1 cellular context compared by ENCODE assay signal in the genomic region with DNA sequence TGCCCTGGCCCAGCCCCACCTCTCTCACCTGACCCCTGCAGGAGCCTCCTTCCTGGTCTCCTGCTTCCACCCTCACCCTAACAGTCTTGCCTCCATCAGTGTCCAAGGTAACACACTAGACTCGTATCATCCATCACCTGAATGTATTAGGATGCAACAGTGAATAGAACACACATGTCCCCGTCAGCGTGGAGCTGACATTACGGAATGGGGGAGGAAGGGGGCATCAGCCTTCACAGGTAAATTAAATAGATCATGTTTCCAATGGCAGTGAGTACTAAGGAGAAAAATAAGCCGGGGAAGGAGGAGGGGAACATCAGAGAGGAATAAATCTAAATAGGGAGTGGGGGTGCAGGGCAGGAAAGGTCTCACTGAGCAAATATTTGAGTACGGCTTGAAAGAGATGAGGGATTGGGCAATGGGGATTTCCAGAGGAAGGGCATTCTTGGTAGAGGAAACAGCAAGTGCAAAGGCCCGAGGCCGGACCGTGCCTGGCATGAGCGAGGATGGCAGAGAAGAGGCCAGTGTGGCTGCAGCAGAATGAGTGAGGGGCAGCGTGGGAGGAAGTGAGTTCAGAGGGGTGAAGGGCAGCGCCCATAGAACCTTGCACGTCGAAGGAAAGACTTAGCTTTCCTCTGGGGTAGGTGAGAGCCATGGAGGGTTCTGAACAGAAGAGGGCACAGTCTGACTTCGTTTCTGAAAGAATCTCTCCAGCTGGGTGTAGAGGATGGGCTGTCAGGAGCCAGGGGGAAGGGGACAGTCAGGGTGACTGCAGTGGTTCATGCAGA.
A peak's percentile ranks its signal among the peaks of the same experiment; 100 is the strongest.
TF ChIP-seq lines count a peak whose summit lies in the region.

No MANE protein-coding gene starts in this region.

TF ChIP-seq in HepG2, 621 proteins besides CTCF, POLR2A, EP300 and RAD21 (continued from another document and continues in another):
- TF ChIP-seq, protein P1, sequence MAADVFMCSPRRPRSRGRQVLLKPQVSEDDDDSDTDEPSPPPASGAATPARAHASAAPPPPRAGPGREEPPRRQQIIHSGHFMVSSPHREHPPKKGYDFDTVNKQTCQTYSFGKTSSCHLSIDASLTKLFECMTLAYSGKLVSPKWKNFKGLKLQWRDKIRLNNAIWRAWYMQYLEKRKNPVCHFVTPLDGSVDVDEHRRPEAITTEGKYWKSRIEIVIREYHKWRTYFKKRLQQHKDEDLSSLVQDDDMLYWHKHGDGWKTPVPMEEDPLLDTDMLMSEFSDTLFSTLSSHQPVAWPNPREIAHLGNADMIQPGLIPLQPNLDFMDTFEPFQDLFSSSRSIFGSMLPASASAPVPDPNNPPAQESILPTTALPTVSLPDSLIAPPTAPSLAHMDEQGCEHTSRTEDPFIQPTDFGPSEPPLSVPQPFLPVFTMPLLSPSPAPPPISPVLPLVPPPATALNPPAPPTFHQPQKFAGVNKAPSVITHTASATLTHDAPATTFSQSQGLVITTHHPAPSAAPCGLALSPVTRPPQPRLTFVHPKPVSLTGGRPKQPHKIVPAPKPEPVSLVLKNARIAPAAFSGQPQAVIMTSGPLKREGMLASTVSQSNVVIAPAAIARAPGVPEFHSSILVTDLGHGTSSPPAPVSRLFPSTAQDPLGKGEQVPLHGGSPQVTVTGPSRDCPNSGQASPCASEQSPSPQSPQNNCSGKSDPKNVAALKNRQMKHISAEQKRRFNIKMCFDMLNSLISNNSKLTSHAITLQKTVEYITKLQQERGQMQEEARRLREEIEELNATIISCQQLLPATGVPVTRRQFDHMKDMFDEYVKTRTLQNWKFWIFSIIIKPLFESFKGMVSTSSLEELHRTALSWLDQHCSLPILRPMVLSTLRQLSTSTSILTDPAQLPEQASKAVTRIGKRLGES (CRISPR knock-in tag; IDR thresholded peaks at IDR 0.05; ENCODE audit: borderline replicate concordance): no peak; the same call in 1 of the 2 replicates
- TF ChIP-seq GATA4 (IDR thresholded peaks at IDR 0.05; ENCODE audit: borderline replicate concordance, low read depth): peak; percentile 97
- TF ChIP-seq, protein P2, sequence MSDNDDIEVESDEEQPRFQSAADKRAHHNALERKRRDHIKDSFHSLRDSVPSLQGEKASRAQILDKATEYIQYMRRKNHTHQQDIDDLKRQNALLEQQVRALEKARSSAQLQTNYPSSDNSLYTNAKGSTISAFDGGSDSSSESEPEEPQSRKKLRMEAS (IDR thresholded peaks at IDR 0.05): peak; percentile 84
- TF ChIP-seq KDM5B (CRISPR knock-in tag; IDR thresholded peaks at IDR 0.05; ENCODE audit: borderline replicate concordance): peak; percentile 85
- TF ChIP-seq ZKSCAN5 (CRISPR knock-in tag; IDR thresholded peaks at IDR 0.05): no peak; the same call in 1 of the 2 replicates
- TF ChIP-seq HMG20B (CRISPR knock-in tag; conservative IDR thresholded peaks at IDR 0.05): peak; percentile 99
- peak; percentile 87 for TF ChIP-seq IKZF4 (CRISPR knock-in tag; IDR thresholded peaks at IDR 0.05; ENCODE audit: borderline replicate concordance, low read depth, not compliant biosample characterization)
- TF ChIP-seq, protein P3, sequence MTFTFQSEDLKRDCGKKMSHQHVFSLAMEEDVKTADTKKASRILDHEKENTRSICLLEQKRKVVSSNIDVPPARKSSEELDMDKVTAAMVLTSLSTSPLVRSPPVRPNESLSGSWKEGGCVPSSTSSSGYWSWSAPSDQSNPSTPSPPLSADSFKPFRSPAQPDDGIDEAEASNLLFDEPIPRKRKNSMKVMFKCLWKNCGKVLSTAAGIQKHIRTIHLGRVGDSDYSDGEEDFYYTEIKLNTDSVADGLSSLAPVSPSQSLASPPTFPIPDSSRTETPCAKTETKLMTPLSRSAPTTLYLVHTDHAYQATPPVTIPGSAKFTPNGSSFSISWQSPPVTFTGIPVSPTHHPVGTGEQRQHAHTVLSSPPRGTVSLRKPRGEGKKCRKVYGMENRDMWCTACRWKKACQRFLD (CRISPR knock-in tag; IDR thresholded peaks at IDR 0.05; ENCODE audit: borderline replicate concordance): 0 out of 2 replicates have a peak, but pooled peaks have one; percentile 13
- peak; percentile 95 for TF ChIP-seq ASH2L (IDR thresholded peaks at IDR 0.05; ENCODE audit: insufficient read length, low read depth, low read length)
- peak; percentile 74; the same call in 1 of the 2 replicates for TF ChIP-seq SMAD9 (CRISPR knock-in tag; IDR thresholded peaks at IDR 0.05)
- TF ChIP-seq ZNF235 (CRISPR knock-in tag; IDR thresholded peaks at IDR 0.05; ENCODE audit: borderline replicate concordance): peak; percentile 66; the same call in 1 of the 2 replicates
- TF ChIP-seq ISX (CRISPR knock-in tag; conservative IDR thresholded peaks at IDR 0.05): no peak
- TF ChIP-seq, protein P4, sequence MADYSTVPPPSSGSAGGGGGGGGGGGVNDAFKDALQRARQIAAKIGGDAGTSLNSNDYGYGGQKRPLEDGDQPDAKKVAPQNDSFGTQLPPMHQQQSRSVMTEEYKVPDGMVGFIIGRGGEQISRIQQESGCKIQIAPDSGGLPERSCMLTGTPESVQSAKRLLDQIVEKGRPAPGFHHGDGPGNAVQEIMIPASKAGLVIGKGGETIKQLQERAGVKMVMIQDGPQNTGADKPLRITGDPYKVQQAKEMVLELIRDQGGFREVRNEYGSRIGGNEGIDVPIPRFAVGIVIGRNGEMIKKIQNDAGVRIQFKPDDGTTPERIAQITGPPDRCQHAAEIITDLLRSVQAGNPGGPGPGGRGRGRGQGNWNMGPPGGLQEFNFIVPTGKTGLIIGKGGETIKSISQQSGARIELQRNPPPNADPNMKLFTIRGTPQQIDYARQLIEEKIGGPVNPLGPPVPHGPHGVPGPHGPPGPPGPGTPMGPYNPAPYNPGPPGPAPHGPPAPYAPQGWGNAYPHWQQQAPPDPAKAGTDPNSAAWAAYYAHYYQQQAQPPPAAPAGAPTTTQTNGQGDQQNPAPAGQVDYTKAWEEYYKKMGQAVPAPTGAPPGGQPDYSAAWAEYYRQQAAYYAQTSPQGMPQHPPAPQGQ (CRISPR knock-in tag; IDR thresholded peaks at IDR 0.05; ENCODE audit: borderline replicate concordance): peak; percentile 95; the same call in 1 of the 2 replicates
- no peak; a peak in 1 of 4 replicates for TF ChIP-seq MAFK (conservative IDR thresholded peaks at IDR 0.05 in 1 of 2, IDR thresholded peaks at IDR 0.05 in 1 of 2; ENCODE audit: low read length in 2 of 2)
- peak; percentile 77 for TF ChIP-seq CBFB (CRISPR knock-in tag; IDR thresholded peaks at IDR 0.05)
- no peak for TF ChIP-seq ZSCAN12 (CRISPR knock-in tag; IDR thresholded peaks at IDR 0.05)
- TF ChIP-seq, protein P5, sequence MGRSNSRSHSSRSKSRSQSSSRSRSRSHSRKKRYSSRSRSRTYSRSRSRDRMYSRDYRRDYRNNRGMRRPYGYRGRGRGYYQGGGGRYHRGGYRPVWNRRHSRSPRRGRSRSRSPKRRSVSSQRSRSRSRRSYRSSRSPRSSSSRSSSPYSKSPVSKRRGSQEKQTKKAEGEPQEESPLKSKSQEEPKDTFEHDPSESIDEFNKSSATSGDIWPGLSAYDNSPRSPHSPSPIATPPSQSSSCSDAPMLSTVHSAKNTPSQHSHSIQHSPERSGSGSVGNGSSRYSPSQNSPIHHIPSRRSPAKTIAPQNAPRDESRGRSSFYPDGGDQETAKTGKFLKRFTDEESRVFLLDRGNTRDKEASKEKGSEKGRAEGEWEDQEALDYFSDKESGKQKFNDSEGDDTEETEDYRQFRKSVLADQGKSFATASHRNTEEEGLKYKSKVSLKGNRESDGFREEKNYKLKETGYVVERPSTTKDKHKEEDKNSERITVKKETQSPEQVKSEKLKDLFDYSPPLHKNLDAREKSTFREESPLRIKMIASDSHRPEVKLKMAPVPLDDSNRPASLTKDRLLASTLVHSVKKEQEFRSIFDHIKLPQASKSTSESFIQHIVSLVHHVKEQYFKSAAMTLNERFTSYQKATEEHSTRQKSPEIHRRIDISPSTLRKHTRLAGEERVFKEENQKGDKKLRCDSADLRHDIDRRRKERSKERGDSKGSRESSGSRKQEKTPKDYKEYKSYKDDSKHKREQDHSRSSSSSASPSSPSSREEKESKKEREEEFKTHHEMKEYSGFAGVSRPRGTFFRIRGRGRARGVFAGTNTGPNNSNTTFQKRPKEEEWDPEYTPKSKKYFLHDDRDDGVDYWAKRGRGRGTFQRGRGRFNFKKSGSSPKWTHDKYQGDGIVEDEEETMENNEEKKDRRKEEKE (IDR thresholded peaks at IDR 0.05): no peak
- TF ChIP-seq TCF7L2 (IDR thresholded peaks at IDR 0.05; ENCODE audit: low read depth, low read length): peak; percentile 95
- TF ChIP-seq ZNF598 (CRISPR knock-in tag; IDR thresholded peaks at IDR 0.05; ENCODE audit: borderline replicate concordance): peak; percentile 92
- peak; percentile 85; the same call in 1 of the 2 replicates for TF ChIP-seq DMAP1 (CRISPR knock-in tag; IDR thresholded peaks at IDR 0.05)
- TF ChIP-seq ZNF234 (CRISPR knock-in tag; conservative IDR thresholded peaks at IDR 0.05): no peak
- TF ChIP-seq FOXK1 (CRISPR knock-in tag; IDR thresholded peaks at IDR 0.05; ENCODE audit: borderline replicate concordance, low read depth): peak; percentile 97
- TF ChIP-seq, protein P6, sequence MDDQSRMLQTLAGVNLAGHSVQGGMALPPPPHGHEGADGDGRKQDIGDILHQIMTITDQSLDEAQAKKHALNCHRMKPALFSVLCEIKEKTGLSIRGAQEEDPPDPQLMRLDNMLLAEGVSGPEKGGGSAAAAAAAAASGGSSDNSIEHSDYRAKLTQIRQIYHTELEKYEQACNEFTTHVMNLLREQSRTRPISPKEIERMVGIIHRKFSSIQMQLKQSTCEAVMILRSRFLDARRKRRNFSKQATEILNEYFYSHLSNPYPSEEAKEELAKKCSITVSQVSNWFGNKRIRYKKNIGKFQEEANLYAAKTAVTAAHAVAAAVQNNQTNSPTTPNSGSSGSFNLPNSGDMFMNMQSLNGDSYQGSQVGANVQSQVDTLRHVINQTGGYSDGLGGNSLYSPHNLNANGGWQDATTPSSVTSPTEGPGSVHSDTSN (CRISPR knock-in tag; IDR thresholded peaks at IDR 0.05; ENCODE audit: borderline replicate concordance): no peak
- no peak; the same call in 1 of the 2 replicates for TF ChIP-seq EED (CRISPR knock-in tag; IDR thresholded peaks at IDR 0.05)
- peak; percentile 7; the same call in 1 of the 2 replicates for TF ChIP-seq CREB1 (IDR thresholded peaks at IDR 0.05)
- TF ChIP-seq CREB1 (CRISPR knock-in tag; IDR thresholded peaks at IDR 0.05): peak; percentile 74
- TF ChIP-seq PHF5A (CRISPR knock-in tag; IDR thresholded peaks at IDR 0.05; ENCODE audit: low read depth, unreplicated experiment): no peak
- TF ChIP-seq AGO1 (IDR thresholded peaks at IDR 0.05; ENCODE audit: low read depth, low read length, poor library complexity, severe bottlenecking): no peak
- TF ChIP-seq FOXA3 (CRISPR knock-in tag; IDR thresholded peaks at IDR 0.05): peak; percentile 100
- TF ChIP-seq SSRP1 (CRISPR knock-in tag; IDR thresholded peaks at IDR 0.05): peak; percentile 98
- peak; percentile 94 for TF ChIP-seq SOX5 (CRISPR knock-in tag; IDR thresholded peaks at IDR 0.05; ENCODE audit: borderline replicate concordance)
- TF ChIP-seq TOE1 (CRISPR knock-in tag; IDR thresholded peaks at IDR 0.05): peak; percentile 79; the same call in 1 of the 2 replicates
- TF ChIP-seq FOSL2 (CRISPR knock-in tag; IDR thresholded peaks at IDR 0.05): peak; percentile 89
- TF ChIP-seq AKAP8 (CRISPR knock-in tag; IDR thresholded peaks at IDR 0.05): no peak; the same call in 1 of the 2 replicates
- TF ChIP-seq ZNF350 (CRISPR knock-in tag; IDR thresholded peaks at IDR 0.05; ENCODE audit: borderline replicate concordance, low read depth): peak; percentile 98
- TF ChIP-seq, protein P7, sequence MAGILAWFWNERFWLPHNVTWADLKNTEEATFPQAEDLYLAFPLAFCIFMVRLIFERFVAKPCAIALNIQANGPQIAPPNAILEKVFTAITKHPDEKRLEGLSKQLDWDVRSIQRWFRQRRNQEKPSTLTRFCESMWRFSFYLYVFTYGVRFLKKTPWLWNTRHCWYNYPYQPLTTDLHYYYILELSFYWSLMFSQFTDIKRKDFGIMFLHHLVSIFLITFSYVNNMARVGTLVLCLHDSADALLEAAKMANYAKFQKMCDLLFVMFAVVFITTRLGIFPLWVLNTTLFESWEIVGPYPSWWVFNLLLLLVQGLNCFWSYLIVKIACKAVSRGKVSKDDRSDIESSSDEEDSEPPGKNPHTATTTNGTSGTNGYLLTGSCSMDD (CRISPR knock-in tag; IDR thresholded peaks at IDR 0.05): no peak
- no peak; the same call in 1 of the 2 replicates for TF ChIP-seq ZNF460 (CRISPR knock-in tag; IDR thresholded peaks at IDR 0.05; ENCODE audit: borderline replicate concordance)
- peak; percentile 87 for TF ChIP-seq NR2C2 (CRISPR knock-in tag; IDR thresholded peaks at IDR 0.05; ENCODE audit: borderline replicate concordance)
- TF ChIP-seq, protein P8, sequence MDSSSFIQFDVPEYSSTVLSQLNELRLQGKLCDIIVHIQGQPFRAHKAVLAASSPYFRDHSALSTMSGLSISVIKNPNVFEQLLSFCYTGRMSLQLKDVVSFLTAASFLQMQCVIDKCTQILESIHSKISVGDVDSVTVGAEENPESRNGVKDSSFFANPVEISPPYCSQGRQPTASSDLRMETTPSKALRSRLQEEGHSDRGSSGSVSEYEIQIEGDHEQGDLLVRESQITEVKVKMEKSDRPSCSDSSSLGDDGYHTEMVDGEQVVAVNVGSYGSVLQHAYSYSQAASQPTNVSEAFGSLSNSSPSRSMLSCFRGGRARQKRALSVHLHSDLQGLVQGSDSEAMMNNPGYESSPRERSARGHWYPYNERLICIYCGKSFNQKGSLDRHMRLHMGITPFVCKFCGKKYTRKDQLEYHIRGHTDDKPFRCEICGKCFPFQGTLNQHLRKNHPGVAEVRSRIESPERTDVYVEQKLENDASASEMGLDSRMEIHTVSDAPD (CRISPR knock-in tag; IDR thresholded peaks at IDR 0.05): peak; percentile 89
- TF ChIP-seq HOXD1 (CRISPR knock-in tag; IDR thresholded peaks at IDR 0.05): peak; percentile 96
- TF ChIP-seq ARNT (IDR thresholded peaks at IDR 0.05): no peak
- TF ChIP-seq RXRB (CRISPR knock-in tag; IDR thresholded peaks at IDR 0.05; ENCODE audit: borderline replicate concordance): peak; percentile 99
- no peak; the same call in 1 of the 2 replicates for TF ChIP-seq ZNF761 (CRISPR knock-in tag; conservative IDR thresholded peaks at IDR 0.05)
- TF ChIP-seq GTF3A (CRISPR knock-in tag; conservative IDR thresholded peaks at IDR 0.05): peak; percentile 99
- TF ChIP-seq SP5 (CRISPR knock-in tag; IDR thresholded peaks at IDR 0.05; ENCODE audit: borderline replicate concordance, low read depth): peak; percentile 98
- TF ChIP-seq TCF7 (IDR thresholded peaks at IDR 0.05; ENCODE audit: low read depth): peak; percentile 99
